Comparison of ENCODE assay signal across 19 cellular contexts in genomic region chr4:65589331-65589730, GRCh38.
DNase-seq lines count a peak whose midpoint lies in the region; ATAC-seq and TF ChIP-seq lines count a peak whose summit lies in the region.
"Had no signal": no experiment of that assay in that cellular context is flagged by ENCODE, and none has a peak within 500 bp of the region (broad histone marks: within the 10 kb centered on the region; RNA-seq: fewer than 3 reads in every experiment).

No MANE protein-coding gene starts in this region.

- H3K27me3 Mint-ChIP-seq in neural progenitor cell (ENCODE audit: insufficient read depth, low read depth) = peaks cover 2% of the 10 kb centered on the region
- H3K27me3 Mint-ChIP-seq: CD4-positive, CD25-positive, alpha-beta regulatory T cell had no signal

- H3K9me3 ChIP-seq in DND-41 (ENCODE audit: insufficient read depth, low read length, severe bottlenecking) (no peaks in the 10 kb centered on the region), neural progenitor cell (ENCODE audit: low read depth) (no peaks in the 10 kb centered on the region), sigmoid colon (no peaks in the 10 kb centered on the region)
- H3K9me3 ChIP-seq: Caco-2, SK-N-SH had no signal

- no peak overlapping the region for H3K56ac ChIP-seq in mesendoderm (ENCODE audit: low read length)

- H3K79me1 ChIP-seq in mesendoderm (ENCODE audit: low read length) = no peaks in the 10 kb centered on the region

- no peak overlapping the region for H3K4ac ChIP-seq in mesendoderm (ENCODE audit: low read depth, low read length)

- H4K20me1 ChIP-seq in DND-41 (ENCODE audit: insufficient read depth, low read length) = no peaks in the 10 kb centered on the region
- no peaks in the 10 kb centered on the region for H4K20me1 ChIP-seq in neural progenitor cell (ENCODE audit: low read depth)

- H3K27me3 ChIP-seq in DND-41 (ENCODE audit: insufficient read depth, low read length, poor library complexity) (no peaks in the 10 kb centered on the region), neural progenitor cell (no peaks in the 10 kb centered on the region), mesendoderm (ENCODE audit: insufficient read depth, low read length, poor library complexity) (no peaks in the 10 kb centered on the region), sigmoid colon (no peaks in the 10 kb centered on the region)

- H2AFZ ChIP-seq in DND-41 (ENCODE audit: low read depth, low read length) = peak overlapping the region; percentile 51; the same call in 1 of the 2 replicates
- H2AFZ ChIP-seq in neural progenitor cell (replicated peaks) = no peak overlapping the region

- H3K79me2 ChIP-seq in DND-41 (ENCODE audit: insufficient read depth, low read length) (no peaks in the 10 kb centered on the region), neural progenitor cell (ENCODE audit: low read depth) (no peaks in the 10 kb centered on the region), mesendoderm (ENCODE audit: control insufficient read depth, insufficient read depth, low read length) (no peaks in the 10 kb centered on the region)

- no peak overlapping the region for H3K9ac ChIP-seq in DND-41 (ENCODE audit: low read depth, low read length)
- no peak overlapping the region for H3K9ac ChIP-seq in neural progenitor cell
- no peak overlapping the region for H3K9ac ChIP-seq in mesendoderm (ENCODE audit: low read length)
- H3K9ac ChIP-seq: SK-N-SH had no signal

- ATAC-seq in DND-41 (ENCODE audit: insufficient read depth, low read depth) = no peak

- H3K4me1 ChIP-seq in DND-41 (ENCODE audit: insufficient read depth, low read length) (no peaks in the 10 kb centered on the region), neural progenitor cell (peaks cover 37% of the 10 kb centered on the region), mesendoderm (ENCODE audit: control insufficient read depth, low read depth, low read length) (no peaks in the 10 kb centered on the region), sigmoid colon (no peaks in the 10 kb centered on the region)
- H3K4me1 ChIP-seq: Caco-2 had no signal

- peaks cover 8% of the 10 kb centered on the region for H3F3A ChIP-seq in neural progenitor cell (ENCODE audit: low read depth)

- H2BK15ac ChIP-seq in mesendoderm (replicated peaks; ENCODE audit: low read depth) = no peak overlapping the region

- H3K4me3 Mint-ChIP-seq in neural progenitor cell = no peak overlapping the region
- H3K4me3 Mint-ChIP-seq: CD4-positive, CD25-positive, alpha-beta regulatory T cell had no signal

- H3K36me3 ChIP-seq in DND-41 (ENCODE audit: insufficient read depth, low read length) (no peaks in the 10 kb centered on the region), neural progenitor cell (no peaks in the 10 kb centered on the region), mesendoderm (ENCODE audit: control insufficient read depth, insufficient read depth, low read length) (no peaks in the 10 kb centered on the region), sigmoid colon (no peaks in the 10 kb centered on the region)

- peaks cover 38% of the 10 kb centered on the region for H3K4me1 Mint-ChIP-seq in neural progenitor cell
- H3K4me1 Mint-ChIP-seq: CD4-positive, CD25-positive, alpha-beta regulatory T cell had no signal

- no peak overlapping the region for H2AK5ac ChIP-seq in mesendoderm (ENCODE audit: low read length)

- no peak overlapping the region for H3K23ac ChIP-seq in mesendoderm (ENCODE audit: low read length)

- peak overlapping the region; percentile 35 for H3K27ac Mint-ChIP-seq in neural progenitor cell
- H3K27ac Mint-ChIP-seq: CD4-positive, CD25-positive, alpha-beta regulatory T cell had no signal

- no peak for DNase-seq in DND-41
- DNase-seq in M059J (ENCODE audit: low read depth) = peak; percentile 0
- peak; percentile 86 for DNase-seq in SK-N-DZ (ENCODE audit: low spot score)
- DNase-seq in neural progenitor cell (ENCODE audit: low spot score) = peak; percentile 48
- DNase-seq in mesendoderm = no peak
- DNase-seq in sigmoid colon = no peak
- DNase-seq in GM19240 (ENCODE audit: insufficient read length, low spot score) = no peak
- DNase-seq: AML-193; Caco-2; CD4-positive, CD25-positive, alpha-beta regulatory T cell; DMS79; GOT3; MV-4-11; NCI-H1436; NCI-H2029; NCI-H526; SK-N-SH; T-helper 1 cell had no signal

- H3K9me3 Mint-ChIP-seq in neural progenitor cell = peaks cover 2% of the 10 kb centered on the region

- no peak overlapping the region for H3K4me2 ChIP-seq in DND-41 (ENCODE audit: insufficient read depth, low read length)
- H3K4me2 ChIP-seq in neural progenitor cell = peak overlapping the region; percentile 37
- no peak overlapping the region for H3K4me2 ChIP-seq in mesendoderm (ENCODE audit: low read length)
- H3K4me2 ChIP-seq: SK-N-SH had no signal

- H3K18ac ChIP-seq in mesendoderm (ENCODE audit: low read length) = no peak overlapping the region

- intact Hi-C loops in sigmoid colon (cut with DNase I) = no loop called here

- no peak overlapping the region for H4K8ac ChIP-seq in mesendoderm (ENCODE audit: low read depth, low read length)

- WGBS in mesendoderm (ENCODE audit: extremely low coverage, insufficient coverage, low lambda C conversion rate) = no CpG with 5 or more reads among the region's 1 CpG
- WGBS in sigmoid colon, 2 donors = 37 to 62% methylated on average over 1 of the region's 1 CpG

- no peaks in the 10 kb centered on the region for H3K36me3 Mint-ChIP-seq in neural progenitor cell
- H3K36me3 Mint-ChIP-seq: CD4-positive, CD25-positive, alpha-beta regulatory T cell had no signal

- H3K27ac ChIP-seq in DND-41 (ENCODE audit: low read length) = no peak overlapping the region
- peak overlapping the region; percentile 74 for H3K27ac ChIP-seq in neural progenitor cell
- H3K27ac ChIP-seq in mesendoderm (ENCODE audit: low read depth, low read length) = no peak overlapping the region
- H3K27ac ChIP-seq in sigmoid colon = no peak overlapping the region
- H3K27ac ChIP-seq: HL-60 had no signal

- TF ChIP-seq CTCF in DND-41 (IDR thresholded peaks at IDR 0.05; ENCODE audit: borderline replicate concordance, extremely low read depth, low read length, poor library complexity, severe bottlenecking) (no peak), neural progenitor cell (IDR thresholded peaks at IDR 0.05) (no peak), sigmoid colon (IDR thresholded peaks at IDR 0.05) (no peak)

- TF ChIP-seq EP300 in sigmoid colon (IDR thresholded peaks at IDR 0.05) = no peak

- H2BK5ac ChIP-seq in mesendoderm (ENCODE audit: low read length) = no peak overlapping the region

- H4K5ac ChIP-seq in mesendoderm (ENCODE audit: low read length) = no peak overlapping the region

- H2BK120ac ChIP-seq in mesendoderm (ENCODE audit: low read depth, low read length) = no peak overlapping the region

- TF ChIP-seq POLR2A in sigmoid colon (IDR thresholded peaks at IDR 0.05) = no peak

- H3K4me3 ChIP-seq in DND-41 (ENCODE audit: low read depth in 1 of 2, low read length in 2 of 2) (no peak overlapping the region), neural progenitor cell (no peak overlapping the region), mesendoderm (ENCODE audit: low read length) (no peak overlapping the region), sigmoid colon (no peak overlapping the region)

Comparison
In these comparisons a context has a peak if more than half of its experiments do, and no peak if none do; other contexts are left out.
1. DNase-seq: peak in M059J (single experiment), SK-N-DZ (single experiment) and neural progenitor cell (single experiment); none in DND-41 (single experiment), mesendoderm (single experiment), sigmoid colon (single experiment) and GM19240 (single experiment).